8 cellular contexts compared by ENCODE assay signal in genomic region chr22:20885557-20886323, GRCh38. TPM values are rescaled to one million over a fixed set of nuclear protein-coding genes. Genes with fewer than 3 reads are reported as not detected.
A peak's percentile ranks its signal among the peaks of the same experiment; 100 is the strongest.
DNase-seq lines count a peak whose midpoint lies in the region; ATAC-seq and TF ChIP-seq lines count a peak whose summit lies in the region.

No MANE protein-coding gene starts in this region.

- H3K27me3 ChIP-seq in neural progenitor cell (no peaks in the 10 kb centered on the region), thoracic aorta (replicated peaks; ENCODE audit: insufficient read depth) (no peaks in the 10 kb centered on the region)

- H3K4me1 ChIP-seq in neural progenitor cell (no peaks in the 10 kb centered on the region), thoracic aorta (ENCODE audit: control insufficient read depth in 1 of 2, low read depth in 2 of 2) (peaks cover 0 to 8% of the 10 kb centered on the region in 2 donors)

- H3K4me1 Mint-ChIP-seq in Calu3 (ENCODE audit: low read depth, unreplicated experiment) (peaks cover 28% of the 10 kb centered on the region), neural progenitor cell (peaks cover 4% of the 10 kb centered on the region)

- H3K4me3 ChIP-seq in neural progenitor cell, result no peak overlapping the region
- H3K4me3 ChIP-seq in thoracic aorta, result peak overlapping the region; percentile 33

- intact Hi-C loops in Calu3 (cut with micrococcal nuclease; ENCODE audit: unreplicated experiment), result no loop called here

- no peaks in the 10 kb centered on the region for H4K20me1 ChIP-seq in neural progenitor cell (ENCODE audit: low read depth)

- H3K27me3 Mint-ChIP-seq in Calu3 (ENCODE audit: unreplicated experiment) (no peaks in the 10 kb centered on the region), neural progenitor cell (ENCODE audit: insufficient read depth, low read depth) (peaks cover 5% of the 10 kb centered on the region)

- TF ChIP-seq CTCF in Calu3 (IDR thresholded peaks at IDR 0.05; ENCODE audit: unreplicated experiment) (peak; percentile 98), neural progenitor cell (IDR thresholded peaks at IDR 0.05) (peak; percentile 85), thoracic aorta (IDR thresholded peaks at IDR 0.05) (peak; percentile 80)

- H3K9me3 ChIP-seq in neural progenitor cell (ENCODE audit: low read depth) (no peaks in the 10 kb centered on the region), thoracic aorta (no peaks in the 10 kb centered on the region)

- no peaks in the 10 kb centered on the region for H3K79me2 ChIP-seq in neural progenitor cell (ENCODE audit: low read depth)

- H3K36me3 ChIP-seq in neural progenitor cell (no peaks in the 10 kb centered on the region), thoracic aorta (peaks cover 38% of the 10 kb centered on the region)

- H3K27ac Mint-ChIP-seq in Calu3 (ENCODE audit: unreplicated experiment), result peak overlapping the region; percentile 58
- no peak overlapping the region for H3K27ac Mint-ChIP-seq in neural progenitor cell

- H3K27ac ChIP-seq in neural progenitor cell (no peak overlapping the region), thoracic aorta (peak overlapping the region; percentile 50 to 53)

- H3K9ac ChIP-seq in neural progenitor cell, result no peak overlapping the region

- H3K4me3 Mint-ChIP-seq in Calu3 (ENCODE audit: low read depth, unreplicated experiment) (peak overlapping the region; percentile 32), neural progenitor cell (no peak overlapping the region)

- H3K36me3 Mint-ChIP-seq in Calu3 (ENCODE audit: insufficient read depth, unreplicated experiment) (peaks cover 21% of the 10 kb centered on the region), neural progenitor cell (peaks cover 15% of the 10 kb centered on the region)

- DNase-seq in Calu3 (peak; percentile 90), HT1080 (ENCODE audit: low read depth) (peak; percentile 77), OCI-M1 (lab: John Stamatoyannopoulos, UW) (peak; percentile 99), germinal center (ENCODE audit: low spot score) (peak; percentile 62), neural progenitor cell (ENCODE audit: low spot score) (peak; percentile 89), thoracic aorta (ENCODE audit: low spot score) (peak; percentile 27)
- DNase-seq in activated naive CD4-positive, alpha-beta T cell treated with Interleukin-2 at 50 U/mL for 16 hours, result peak; percentile 34

- H3K9me3 Mint-ChIP-seq in Calu3 (ENCODE audit: low read depth, unreplicated experiment), result no peaks in the 10 kb centered on the region
- H3K9me3 Mint-ChIP-seq in neural progenitor cell, result no peaks in the 10 kb centered on the region

- no peaks in the 10 kb centered on the region for H3F3A ChIP-seq in neural progenitor cell (ENCODE audit: low read depth)

- peak; percentile 68 for ATAC-seq in thoracic aorta (ENCODE audit: insufficient number of reproducible peaks, low FRiP score, low read depth)
- ATAC-seq in GM21825 (IDR thresholded peaks at IDR 0.05; ENCODE audit: unreplicated experiment), result no peak

- no peak overlapping the region for H3K4me2 ChIP-seq in neural progenitor cell

- peak overlapping the region; percentile 53 for H2AFZ ChIP-seq in neural progenitor cell (replicated peaks)

- BruUV-seq in Calu3 (replicated peaks; lab: Mats Ljungman, UMichigan), result no TSS peak

- CTCF ChIA-PET in Calu3 (lab: Charles Lee), result interaction anchor here (0.5 to 2.0 kb wide), 27 partner anchors 12 to 756 kb away, joined by 3 to 26 read pairs (median 4); partner anchors contain the start of genes CRKL, LRRC74B, LZTR1 and PI4KA

RNA-seq across cellular contexts. Expression of gene SNAP29, which starts 26.9 kb away (rescaled TPM):
- 28.8 and 35.9 TPM in 2 replicates for total RNA-seq in Calu3 (2022)
- 11.2 and 12.0 TPM in 2 replicates for total RNA-seq in HT1080 (2014; rRNA removed; shearing (Covaris generic))
- polyA plus RNA-seq in HT1080 (2015; cell fraction: cytosol; rRNA removed), result 16.5 and 17.4 TPM in 2 replicates
- 7.0 and 7.4 TPM in 2 replicates for polyA plus RNA-seq in HT1080 (2015; cell fraction: nucleus; rRNA removed)
- total RNA-seq in neural progenitor cell (ENCODE audit: low replicate concordance), result 5.6 and 7.1 TPM in 2 replicates
- 10 to 100 TPM; 18.2 to 20.6 TPM for total RNA-seq in thoracic aorta

RNA-seq across cellular contexts. Expression of gene PI4KA, which starts 27.1 kb away (rescaled TPM):
- total RNA-seq in Calu3 (2022), result 69.2 and 77.9 TPM in 2 replicates
- total RNA-seq in HT1080 (2014; rRNA removed; shearing (Covaris generic)), result 32.9 and 35.9 TPM in 2 replicates
- 22.3 and 22.8 TPM in 2 replicates for polyA plus RNA-seq in HT1080 (2015; cell fraction: cytosol; rRNA removed)
- 76.2 and 80.1 TPM in 2 replicates for polyA plus RNA-seq in HT1080 (2015; cell fraction: nucleus; rRNA removed)
- total RNA-seq in neural progenitor cell (ENCODE audit: low replicate concordance), result 24.4 and 43.3 TPM in 2 replicates
- total RNA-seq in thoracic aorta, result 100 to 1,000 TPM in 1 of 2 donors, 10 to 100 TPM in 1; 85.4 to 112 TPM

RNA-seq across cellular contexts. Expression of gene CRKL, which starts 31.5 kb away (rescaled TPM):
- total RNA-seq in Calu3 (2022) (68.0 and 69.9 TPM in 2 replicates), neural progenitor cell (ENCODE audit: low replicate concordance) (91.0 and 109 TPM in 2 replicates), thoracic aorta (10 to 100 TPM; 42.1 to 45.2 TPM)
- 37.4 and 48.8 TPM in 2 replicates for total RNA-seq in HT1080 (2014; rRNA removed; shearing (Covaris generic))
- 38.0 and 44.6 TPM in 2 replicates for polyA plus RNA-seq in HT1080 (2015; cell fraction: cytosol; rRNA removed)
- polyA plus RNA-seq in HT1080 (2015; cell fraction: nucleus; rRNA removed), result 44.4 and 45.3 TPM in 2 replicates

Comparison
In these comparisons a context has a peak if more than half of its experiments do, and no peak if none do; other contexts are left out.
1. DNase-seq: peak in every context shown above with its lines; median percentile 99 in OCI-M1; 90 in Calu3; 89 in neural progenitor cell; 77 in HT1080; 62 in germinal center; 34 in activated naive CD4-positive, alpha-beta T cell treated with Interleukin-2 at 50 U/mL for 16 hours; 27 in thoracic aorta.